ENCODE assay signal across 8 cellular contexts in the genomic region with DNA sequence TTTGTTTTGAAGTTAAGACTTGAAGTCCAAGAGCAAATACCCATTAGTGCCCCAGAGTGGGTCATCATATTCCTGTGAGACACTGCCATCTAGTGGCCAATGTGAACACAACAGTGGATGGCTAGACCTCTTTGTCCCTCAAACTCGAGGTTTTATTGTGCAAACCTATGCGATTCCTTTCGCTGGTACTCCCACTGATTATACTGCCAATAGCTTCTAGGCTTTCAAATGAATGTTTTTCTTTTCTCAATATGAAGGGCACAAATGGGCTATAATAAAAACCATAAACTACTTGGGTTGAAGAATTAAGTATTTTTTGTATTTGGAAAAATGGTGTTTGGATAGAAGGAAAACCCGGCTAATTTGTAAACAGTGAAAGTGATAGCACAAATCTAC.
DNase-seq lines count a peak whose midpoint lies in the region; ATAC-seq, FAIRE-seq and TF ChIP-seq lines count a peak whose summit lies in the region.

No MANE protein-coding gene starts in this region.

- H3K36me3 ChIP-seq in small intestine (ENCODE audit: control insufficient read depth in 2 of 2, insufficient read depth in 2 of 2, low read length in 2 of 2), result no peaks in the 10 kb centered on the region

- WGBS in small intestine, 3 donors, result 7 to 17% (median 15%) methylated on average over 4 of the region's 4 CpGs

- ATAC-seq in HG02642 (IDR thresholded peaks at IDR 0.05; ENCODE audit: poor library complexity, unreplicated experiment), result peak; percentile 91
- no peak for ATAC-seq in HG03196 (IDR thresholded peaks at IDR 0.05; ENCODE audit: unreplicated experiment)

- DNase-seq in NCI-H1436 treated with DMSO at 0.1 percent for 48 hours (lab: John Stamatoyannopoulos, UW) (peak; percentile 60), T-helper 2 cell (peak in 4 of 5 experiments; percentile 19 to 63 (median 45)), anterior cingulate cortex (lab: John Stamatoyannopoulos, UW) (peak in 50 of 58 donors; percentile 4 to 78 (median 35)), hepatic stellate cell (ENCODE audit: low spot score) (peak; percentile 70), small intestine (peak; percentile 82)

- TF ChIP-seq CTCF in GM12873 (IDR thresholded peaks at IDR 0.05; ENCODE audit: insufficient read depth, low read depth, low read length, missing control alignments), result peak; percentile 87

- H3K27me3 ChIP-seq in small intestine (ENCODE audit: control insufficient read depth in 2 of 2, insufficient read depth in 2 of 2, low read length in 2 of 2), result no peaks in the 10 kb centered on the region

- no peak overlapping the region for H3K27ac ChIP-seq in small intestine (ENCODE audit: low read depth in 1 of 2, low read length in 1 of 2)

- no peaks in the 10 kb centered on the region for H3K4me1 ChIP-seq in small intestine (ENCODE audit: control insufficient read depth in 2 of 2, insufficient read depth in 1 of 2, low read depth in 1 of 2, low read length in 1 of 2)

- no peaks in the 10 kb centered on the region for H3K9me3 ChIP-seq in small intestine (ENCODE audit: control insufficient read depth, low read depth)

- FAIRE-seq in small intestine (lab: Jason Lieb, UNC), result no peak

- H3K4me3 ChIP-seq in small intestine (ENCODE audit: low read depth in 1 of 2, low read length in 2 of 2), result no peak overlapping the region
